Comparison of ENCODE assay signal across 29 cellular contexts in the genomic region with DNA sequence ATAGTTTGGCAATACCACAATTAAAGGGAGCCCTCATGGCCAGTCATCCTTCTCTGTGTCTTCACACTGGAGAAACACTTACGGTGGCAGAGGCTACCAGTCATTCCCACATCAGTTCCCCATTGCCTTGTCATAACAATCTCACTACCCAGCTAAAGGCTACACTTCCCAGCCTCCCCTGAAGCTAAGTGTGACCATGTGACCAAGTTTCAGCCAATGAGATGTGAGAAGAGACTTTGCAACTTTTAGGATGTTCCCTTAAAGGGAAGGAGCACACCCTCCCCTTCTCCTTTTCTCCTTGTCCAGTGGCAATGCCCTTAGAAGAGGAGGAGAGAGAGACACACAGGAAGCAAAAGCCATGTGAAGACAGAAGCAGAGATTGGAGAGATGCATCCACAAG.
"Had no signal": no experiment of that assay in that cellular context is flagged by ENCODE, and none has a peak within 500 bp of the region (broad histone marks: within the 10 kb centered on the region; RNA-seq: fewer than 3 reads in every experiment).

No MANE protein-coding gene starts in this region.

- DNase-seq: natural killer cell; occipital lobe; ovary; posterior cingulate gyrus; psoas muscle; right cardiac atrium; right lobe of liver; sigmoid colon; small intestine; stimulated activated CD4-positive, alpha-beta T cell treated with anti-CD3 and anti-CD28 coated beads, Interleukin-15, amount 100 ng/mL, for 24 hours; stimulated activated CD4-positive, alpha-beta T cell treated with anti-CD3 and anti-CD28 coated beads, Interleukin-4, amount 100 ng/mL, for 1 hour; stimulated activated CD4-positive, alpha-beta T cell treated with anti-CD3 and anti-CD28 coated beads, Interleukin-4, amount 100 ng/mL, for 4 hours; stimulated activated CD8-positive, alpha-beta memory T cell treated with anti-CD3 and anti-CD28 coated beads, Interleukin-4, amount 100 ng/mL, for 48 hours; stimulated activated naive CD4-positive, alpha-beta T cell; stimulated activated naive CD8-positive, alpha-beta T cell treated with anti-CD3 and anti-CD28 coated beads, Interleukin-15, amount 100 ng/mL, for 72 hours; stimulated activated naive CD8-positive, alpha-beta T cell treated with anti-CD3 and anti-CD28 coated beads, Interleukin-15, Interleukin-2, amounts not matched to agents 100 U/mL and 50 U/mL, for 24 hours; substantia nigra; testis; tibial artery; transverse colon; upper lobe of right lung; uterus had no signal

- H3K27ac Mint-ChIP-seq: natural killer cell; nephron; neural progenitor cell; progenitor cell of endocrine pancreas; stimulated activated memory B cell treated with anti-CD40 and anti-IgM and Interleukin-4, amounts not matched to agents 10 μg/mL and 1 μg/mL and 100 μg/mL, for 72 hours; stimulated activated naive CD8-positive, alpha-beta T cell treated with anti-CD3 and anti-CD28 coated beads, Interleukin-15, amount 100 ng/mL, for 72 hours; type B pancreatic cell had no signal

- H2AFZ ChIP-seq: neural progenitor cell, parathyroid adenoma had no signal

- H3K27me3 ChIP-seq: neural progenitor cell, ovary, right lobe of liver, sigmoid colon, testis, transverse colon, upper lobe of right lung, uterus had no signal

- H3K27ac ChIP-seq: neural progenitor cell, ovary, parathyroid adenoma, psoas muscle, right lobe of liver, sigmoid colon, suprapubic skin, testis, tibial artery, transverse colon, upper lobe of right lung, uterus had no signal

- H3K4me2 ChIP-seq: neural progenitor cell had no signal

- H3K4me3 ChIP-seq: neural progenitor cell, ovary, psoas muscle, right lobe of liver, sigmoid colon, suprapubic skin, testis, tibial artery, transverse colon, upper lobe of right lung, uterus had no signal

- H3K4me3 Mint-ChIP-seq: natural killer cell; nephron; neural progenitor cell; stimulated activated memory B cell treated with anti-CD40 and anti-IgM and Interleukin-4, amounts not matched to agents 10 μg/mL and 1 μg/mL and 100 μg/mL, for 72 hours; stimulated activated naive CD8-positive, alpha-beta T cell treated with anti-CD3 and anti-CD28 coated beads, Interleukin-15, amount 100 ng/mL, for 72 hours; type B pancreatic cell had no signal

- H3K79me2 ChIP-seq: parathyroid adenoma had no signal

- H3K36me3 ChIP-seq: neural progenitor cell, ovary, right lobe of liver, sigmoid colon, suprapubic skin, tibial artery, transverse colon, upper lobe of right lung, uterus had no signal

- H3K9ac ChIP-seq: neural progenitor cell, parathyroid adenoma had no signal

- H3K9me3 ChIP-seq: ovary, psoas muscle, right lobe of liver, sigmoid colon, suprapubic skin, testis, transverse colon, upper lobe of right lung, uterus had no signal

- H3K36me3 Mint-ChIP-seq: natural killer cell; neural progenitor cell; stimulated activated memory B cell treated with anti-CD40 and anti-IgM and Interleukin-4, amounts not matched to agents 10 μg/mL and 1 μg/mL and 100 μg/mL, for 72 hours; type B pancreatic cell had no signal

- ATAC-seq: natural killer cell; psoas muscle; right cardiac atrium; right lobe of liver; stimulated activated memory B cell treated with anti-CD40 and anti-IgM and Interleukin-4, amounts not matched to agents 10 μg/mL and 1 μg/mL and 100 μg/mL, for 72 hours; stimulated activated naive CD8-positive, alpha-beta T cell treated with anti-CD3 and anti-CD28 coated beads, Interleukin-15, amount 100 ng/mL, for 72 hours; stimulated activated naive CD8-positive, alpha-beta T cell treated with anti-CD3 and anti-CD28 coated beads, Interleukin-15, Interleukin-2, amounts not matched to agents 100 U/mL and 50 U/mL, for 24 hours; upper lobe of right lung had no signal

- FAIRE-seq: small intestine had no signal

- H3K4me1 Mint-ChIP-seq: natural killer cell; nephron; neural progenitor cell; stimulated activated memory B cell treated with anti-CD40 and anti-IgM and Interleukin-4, amounts not matched to agents 10 μg/mL and 1 μg/mL and 100 μg/mL, for 72 hours; stimulated activated naive CD8-positive, alpha-beta T cell treated with anti-CD3 and anti-CD28 coated beads, Interleukin-15, amount 100 ng/mL, for 72 hours had no signal

- H3K4me1 ChIP-seq: neural progenitor cell, parathyroid adenoma, psoas muscle, right lobe of liver, sigmoid colon, suprapubic skin, testis, tibial artery, transverse colon, upper lobe of right lung, uterus had no signal
